In the genomic region with DNA sequence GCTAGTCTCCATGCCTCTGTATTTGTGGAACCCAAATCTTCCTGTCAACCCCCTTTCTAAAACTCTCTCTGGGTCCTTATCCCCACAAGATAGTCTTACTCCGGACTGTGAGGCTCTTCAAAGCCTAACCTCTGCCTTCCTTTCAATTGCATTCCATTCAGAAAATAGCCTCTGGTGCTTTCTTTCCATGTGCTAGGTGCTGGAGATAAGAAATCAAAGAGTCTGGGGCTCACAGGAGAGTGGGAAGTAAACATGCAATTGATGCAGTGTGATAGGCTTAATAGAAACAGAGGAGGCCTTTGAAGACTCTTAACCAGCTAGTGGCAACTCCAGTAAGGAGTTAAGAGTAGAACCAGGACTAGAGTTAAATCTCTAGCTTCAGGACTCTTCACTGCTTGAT, we compare ENCODE assay signal across 24 cellular contexts.
DNase-seq lines count a peak whose midpoint lies in the region; ATAC-seq, FAIRE-seq and TF ChIP-seq lines count a peak whose summit lies in the region.
"Had no signal": no experiment of that assay in that cellular context is flagged by ENCODE, and none has a peak within 500 bp of the region (broad histone marks: within the 10 kb centered on the region; RNA-seq: fewer than 3 reads in every experiment).

No MANE protein-coding gene starts in this region.

- peaks cover 14% of the 10 kb centered on the region for H3K4me1 ChIP-seq in A549
- no peaks in the 10 kb centered on the region for H3K4me1 ChIP-seq in IMR-90 (ENCODE audit: control insufficient read depth, insufficient read depth, low read length)
- no peaks in the 10 kb centered on the region for H3K4me1 ChIP-seq in mucosa of descending colon (ENCODE audit: low read depth)
- H3K4me1 ChIP-seq: BLaER1, HAP-1 had no signal

- ATAC-seq in A549, result peak in 1 of 2 experiments; percentile 25; a peak in 1 of 6 replicates
- peak; percentile 24; the same call in 1 of the 2 replicates for ATAC-seq in IMR-90 (ENCODE audit: low read depth)
- ATAC-seq in SK-N-SH treated with all-trans-retinoic acid at 6 μM for 48 hours, result peak; percentile 35
- ATAC-seq in mucosa of descending colon, result no peak
- ATAC-seq in effector memory CD8-positive, alpha-beta T cell (replicated peaks), result no peak
- ATAC-seq: GM12878, Panc1 had no signal

- H2BK5ac ChIP-seq in IMR-90 (ENCODE audit: low read depth, low read length, poor library complexity, severe bottlenecking), result no peak overlapping the region

- peak overlapping the region; percentile 47 for H3K4me2 ChIP-seq in A549
- H3K4me2 ChIP-seq in IMR-90 (ENCODE audit: low read depth, low read length), result no peak overlapping the region
- H3K4me2 ChIP-seq: BLaER1 had no signal

- TF ChIP-seq RAD21 in A549 (conservative IDR thresholded peaks at IDR 0.05 in 1 of 2, IDR thresholded peaks at IDR 0.05 in 1 of 2), result no peak
- no peak for TF ChIP-seq RAD21 in IMR-90 (IDR thresholded peaks at IDR 0.05; ENCODE audit: low read length)

- H4K20me1 ChIP-seq in IMR-90 (ENCODE audit: insufficient read depth, low read length), result no peaks in the 10 kb centered on the region
- H4K20me1 ChIP-seq: BLaER1 had no signal

- no peaks in the 10 kb centered on the region for H3K36me3 Mint-ChIP-seq in effector memory CD8-positive, alpha-beta T cell (ENCODE audit: insufficient read depth)
- H3K36me3 Mint-ChIP-seq: CD4-positive, CD25-positive, alpha-beta regulatory T cell had no signal

- no peak for TF ChIP-seq CTCF in A549 (IDR thresholded peaks at IDR 0.05)
- no peak for TF ChIP-seq CTCF in IMR-90 (conservative IDR thresholded peaks at IDR 0.05; ENCODE audit: low read depth, low read length)
- no peak for TF ChIP-seq CTCF in mucosa of descending colon (IDR thresholded peaks at IDR 0.05)

- no peak overlapping the region for H3K23ac ChIP-seq in IMR-90 (ENCODE audit: low read depth, low read length)

- H2AFZ ChIP-seq in IMR-90 (replicated peaks; ENCODE audit: low read length, poor library complexity), result no peak overlapping the region

- no peaks in the 10 kb centered on the region for H3K27me3 ChIP-seq in IMR-90 (ENCODE audit: control insufficient read depth, insufficient read depth, low read length)
- H3K27me3 ChIP-seq: BLaER1 had no signal

- no peak overlapping the region for H2BK15ac ChIP-seq in IMR-90 (ENCODE audit: low read depth, low read length)

- DNase-seq in A549 (ENCODE audit: low read depth in 1 of 2, low spot score in 1 of 2), result no peak
- DNase-seq in IMR-90, result no peak
- DNase-seq in islet precursor cell, result peak; percentile 78
- no peak for DNase-seq in activated effector memory CD4-positive, alpha-beta T cell treated with Interleukin-2 at 50 U/mL for 16 hours
- no peak for DNase-seq in activated CD8-positive, alpha-beta memory T cell treated with anti-CD3 and anti-CD28 coated beads for 24 hours
- no peak for DNase-seq in mucosa of descending colon
- no peak for DNase-seq in effector memory CD8-positive, alpha-beta T cell
- DNase-seq: CD4-positive, CD25-positive, alpha-beta regulatory T cell; GDM1; GOT3; MV-4-11; NCI-H1105; NCI-H146; NCI-H1930; NCI-H526 treated with DMSO at 0.1 percent for 48 hours; SHP77 treated with DMSO at 0.1 percent for 48 hours had no signal

- no peak overlapping the region for H3K18ac ChIP-seq in IMR-90 (ENCODE audit: low read depth, low read length)

- H2BK20ac ChIP-seq in IMR-90 (ENCODE audit: low read depth, low read length), result no peak overlapping the region

- no peak overlapping the region for H3K4me3 ChIP-seq in A549
- H3K4me3 ChIP-seq in IMR-90 (ENCODE audit: insufficient read depth, low read depth, low read length), result no peak overlapping the region
- no peak overlapping the region for H3K4me3 ChIP-seq in mucosa of descending colon
- H3K4me3 ChIP-seq: BLaER1, GM12878, HAP-1, SK-N-MC had no signal

- no peak overlapping the region for H3K9ac ChIP-seq in IMR-90 (ENCODE audit: low read depth, low read length)
- H3K9ac ChIP-seq: BLaER1 had no signal

- no peak overlapping the region for H2AK9ac ChIP-seq in IMR-90 (replicated peaks; ENCODE audit: low read depth, low read length, poor library complexity)

- H3K14ac ChIP-seq in IMR-90 (replicated peaks; ENCODE audit: low read depth, low read length), result no peak overlapping the region

- H2BK120ac ChIP-seq in IMR-90 (ENCODE audit: low read depth, low read length), result no peak overlapping the region

- intact Hi-C loops in IMR-90 (cut with micrococcal nuclease) (no loop called here), mucosa of descending colon (cut with DNase I, micrococcal nuclease) (no loop called here)

- POLR2A ChIA-PET in A549 (lab: Yijun Ruan, JAX), result no interaction called here
- POLR2A ChIA-PET in IMR-90 (lab: Charles Lee; ENCODE audit: unreplicated experiment), result no interaction called here

- H3K27ac ChIP-seq in A549 (peak overlapping the region in 1 of 2 experiments; percentile 15; a peak in 2 of 6 replicates), IMR-90 (ENCODE audit: insufficient read depth, low read length) (no peak overlapping the region)
- H3K27ac ChIP-seq: BLaER1, SK-N-MC had no signal

- H4K91ac ChIP-seq in IMR-90 (ENCODE audit: insufficient read depth, low read depth, low read length), result no peak overlapping the region

- no TSS peak for BruUV-seq in IMR-90 (replicated peaks; lab: Mats Ljungman, UMichigan)

- CTCF ChIA-PET in A549 (lab: Yijun Ruan, JAX), result no interaction called here
- CTCF ChIA-PET in IMR-90 (lab: Yijun Ruan, JAX), result no interaction called here

- H3K36me3 ChIP-seq in IMR-90 (ENCODE audit: control insufficient read depth, insufficient read depth, low read length) (no peaks in the 10 kb centered on the region), mucosa of descending colon (ENCODE audit: low read depth) (no peaks in the 10 kb centered on the region)
- H3K36me3 ChIP-seq: BLaER1, HAP-1 had no signal

- H3K9me3 ChIP-seq in A549, result no peaks in the 10 kb centered on the region
- H3K9me3 ChIP-seq in IMR-90 (ENCODE audit: control insufficient read depth, insufficient read depth, low read length), result no peaks in the 10 kb centered on the region
- H3K9me3 ChIP-seq in mucosa of descending colon, result no peaks in the 10 kb centered on the region
- H3K9me3 ChIP-seq: BLaER1, HAP-1 had no signal

- in situ Hi-C loops in IMR-90 (cut with MboI; ENCODE audit: low sequenced_read_pairs), result no loop called here

- no peak overlapping the region for H3K4ac ChIP-seq in IMR-90 (ENCODE audit: low read depth, low read length)

- H3K27me3 Mint-ChIP-seq in effector memory CD8-positive, alpha-beta T cell, result peaks cover 30 to 31% of the 10 kb centered on the region in 2 donors

- no peak overlapping the region for H4K5ac ChIP-seq in IMR-90 (ENCODE audit: low read depth, low read length)

- no peak overlapping the region for H3K56ac ChIP-seq in IMR-90 (ENCODE audit: extremely low read depth, insufficient read depth, low read length)

- H2AK5ac ChIP-seq in IMR-90 (ENCODE audit: low read depth, low read length), result no peak overlapping the region

- H3K9me3 Mint-ChIP-seq in effector memory CD8-positive, alpha-beta T cell, result no peaks in the 10 kb centered on the region
- H3K9me3 Mint-ChIP-seq: HFFc6 had no signal

- FAIRE-seq in A549 (lab: Jason Lieb, UNC), result no peak
- FAIRE-seq: GM12878 had no signal

- dilution Hi-C loops in IMR-90 (cut with HindIII; ENCODE audit: low sequenced_read_pairs, unreplicated experiment), result no loop called here

- H3K27ac Mint-ChIP-seq in effector memory CD8-positive, alpha-beta T cell, result no peak overlapping the region
- H3K27ac Mint-ChIP-seq: HFFc6, IgD-negative memory B cell had no signal

- no peak for TF ChIP-seq EP300 in A549 (IDR thresholded peaks at IDR 0.05)

- H3K79me1 ChIP-seq in IMR-90 (ENCODE audit: low read depth in 1 of 2, low read length in 2 of 2), result no peaks in the 10 kb centered on the region; a peak in 1 of 4 replicates

- H4K8ac ChIP-seq in IMR-90 (ENCODE audit: low read depth in 2 of 2, low read length in 2 of 2), result no peak overlapping the region

- TF ChIP-seq POLR2A in A549 (IDR thresholded peaks at IDR 0.05; ENCODE audit: low read length), result no peak
- no peak for TF ChIP-seq POLR2A in IMR-90 (IDR thresholded peaks at IDR 0.05; ENCODE audit: low read depth, low read length)

- no peaks in the 10 kb centered on the region for H3K9me1 ChIP-seq in IMR-90 (ENCODE audit: insufficient read depth, low read length)

- 35% methylated on average over 1 of the region's 1 CpG for WGBS in A549 (ENCODE audit: missing lambda C conversion rate)
- no CpG with 5 or more reads among the region's 1 CpG for WGBS in IMR-90 (ENCODE audit: extremely low coverage in 2 of 2, insufficient read length in 1 of 2), 2 experiments

- H3K4me3 Mint-ChIP-seq in effector memory CD8-positive, alpha-beta T cell, result no peak overlapping the region
- H3K4me3 Mint-ChIP-seq: CD4-positive, CD25-positive, alpha-beta regulatory T cell; HFFc6; IgD-negative memory B cell had no signal

- H3K4me1 Mint-ChIP-seq in effector memory CD8-positive, alpha-beta T cell (ENCODE audit: low read depth in 2 of 2), result no peaks in the 10 kb centered on the region
- H3K4me1 Mint-ChIP-seq: IgD-negative memory B cell had no signal

TF ChIP-seq in A549, 52 proteins besides CTCF, POLR2A, EP300 and RAD21 (continues in another document):
- TF ChIP-seq ESRRA (IDR thresholded peaks at IDR 0.05; ENCODE audit: borderline replicate concordance, low read length) (no peak), RNF2 (IDR thresholded peaks at IDR 0.05; ENCODE audit: borderline replicate concordance, low read depth) (no peak), JUNB (IDR thresholded peaks at IDR 0.05) (no peak), MAFK (IDR thresholded peaks at IDR 0.05; ENCODE audit: partially characterized antibody) (no peak)

TF ChIP-seq in IMR-90, 13 proteins besides CTCF, POLR2A, EP300 and RAD21 (continues in another document):
- TF ChIP-seq SMC3 (IDR thresholded peaks at IDR 0.05; ENCODE audit: low read depth, low read length), result no peak

TF ChIP-seq in SK-N-SH treated with all-trans-retinoic acid at 6 μM for 48 hours, 23 proteins besides CTCF, POLR2A, EP300 and RAD21 (continues in another document):
- TF ChIP-seq CREB5 (CRISPR knock-in tag; IDR thresholded peaks at IDR 0.05; ENCODE audit: low read depth), result no peak

Comparison
In these comparisons a context has a peak if more than half of its experiments do, and no peak if none do; other contexts are left out.
1. ATAC-seq: peak in IMR-90 (single experiment) and SK-N-SH treated with all-trans-retinoic acid at 6 μM for 48 hours (single experiment); none in mucosa of descending colon (single experiment) and effector memory CD8-positive, alpha-beta T cell (single experiment).